31 cellular contexts compared by ENCODE assay signal in genomic region chr4:69073375-69073774, GRCh38. TPM values are rescaled to one million over a fixed set of nuclear protein-coding genes. Genes with fewer than 3 reads are reported as not detected.
"Had no signal": no experiment of that assay in that cellular context is flagged by ENCODE, and none has a peak within 500 bp of the region (broad histone marks: within the 10 kb centered on the region; RNA-seq: fewer than 3 reads in every experiment).

No MANE protein-coding gene starts in this region.

- H3K27me3 Mint-ChIP-seq: stimulated activated memory B cell treated with anti-CD40 and anti-IgM and Interleukin-4, amounts not matched to agents 10 μg/mL and 1 μg/mL and 100 μg/mL, for 72 hours; stimulated activated naive B cell treated with anti-CD40 and anti-IgM and Interleukin-4, amounts not matched to agents 10 μg/mL and 1 μg/mL and 100 μg/mL, for 72 hours; stimulated activated naive CD8-positive, alpha-beta T cell treated with anti-CD3 and anti-CD28 coated beads, Interleukin-15, amount 100 ng/mL, for 72 hours; stimulated activated naive CD8-positive, alpha-beta T cell treated with anti-CD3 and anti-CD28 coated beads, Interleukin-15, Interleukin-2, amounts not matched to agents 100 ng/mL and 50 ng/mL, for 24 hours; type B pancreatic cell had no signal

- H3K27ac ChIP-seq: stomach, suprapubic skin, testis, thoracic aorta, thyroid gland, tibial artery, tibial nerve, transverse colon, upper lobe of left lung, upper lobe of right lung, uterus, vagina had no signal

- ATAC-seq: stimulated activated effector memory CD8-positive, alpha-beta T cell treated with anti-CD3 and anti-CD28 coated beads, Interleukin-12 subunit alpha, Interleukin-12 subunit beta, amount 100 ng/mL, for 72 hours; stimulated activated memory B cell treated with anti-CD40 and anti-IgM and Interleukin-4, amounts not matched to agents 10 μg/mL and 1 μg/mL and 100 μg/mL, for 72 hours; stimulated activated naive B cell treated with anti-CD40 and anti-IgM and Interleukin-4, amounts not matched to agents 10 μg/mL and 1 μg/mL and 100 μg/mL, for 72 hours; stimulated activated naive CD8-positive, alpha-beta T cell treated with anti-CD3 and anti-CD28 coated beads, Interleukin-15, amount 100 ng/mL, for 72 hours; stimulated activated naive CD8-positive, alpha-beta T cell treated with anti-CD3 and anti-CD28 coated beads, Interleukin-15, Interleukin-2, amounts not matched to agents 100 U/mL and 50 U/mL, for 24 hours; upper lobe of right lung had no signal

- H3K4me3 ChIP-seq: stomach, suprapubic skin, testis, thoracic aorta, thyroid gland, tibial artery, tibial nerve, transverse colon, upper lobe of left lung, upper lobe of right lung, uterus, vagina had no signal

- H3K4me3 Mint-ChIP-seq: stimulated activated effector memory CD8-positive, alpha-beta T cell treated with anti-CD3 and anti-CD28 coated beads, Interleukin-12 subunit alpha, Interleukin-12 subunit beta, amount 100 ng/mL, for 72 hours; stimulated activated memory B cell treated with anti-CD40 and anti-IgM and Interleukin-4, amounts not matched to agents 10 μg/mL and 1 μg/mL and 100 μg/mL, for 72 hours; stimulated activated naive B cell treated with anti-CD40 and anti-IgM and Interleukin-4, amounts not matched to agents 10 μg/mL and 1 μg/mL and 100 μg/mL, for 72 hours; stimulated activated naive CD8-positive, alpha-beta T cell treated with anti-CD3 and anti-CD28 coated beads, Interleukin-15, amount 100 ng/mL, for 72 hours; stimulated activated naive CD8-positive, alpha-beta T cell treated with anti-CD3 and anti-CD28 coated beads, Interleukin-15, Interleukin-2, amounts not matched to agents 100 ng/mL and 50 ng/mL, for 24 hours; type B pancreatic cell had no signal

- H3K36me3 Mint-ChIP-seq: stimulated activated effector memory CD8-positive, alpha-beta T cell treated with anti-CD3 and anti-CD28 coated beads, Interleukin-12 subunit alpha, Interleukin-12 subunit beta, amount 100 ng/mL, for 72 hours; stimulated activated memory B cell treated with anti-CD40 and anti-IgM and Interleukin-4, amounts not matched to agents 10 μg/mL and 1 μg/mL and 100 μg/mL, for 72 hours; stimulated activated naive B cell treated with anti-CD40 and anti-IgM and Interleukin-4, amounts not matched to agents 10 μg/mL and 1 μg/mL and 100 μg/mL, for 72 hours; type B pancreatic cell had no signal

- H3K27me3 ChIP-seq: stomach, suprapubic skin, testis, thyroid gland, tibial artery, tibial nerve, transverse colon, upper lobe of left lung, upper lobe of right lung, uterus, vagina had no signal

- H3K27ac Mint-ChIP-seq: stimulated activated effector memory CD8-positive, alpha-beta T cell treated with anti-CD3 and anti-CD28 coated beads, Interleukin-12 subunit alpha, Interleukin-12 subunit beta, amount 100 ng/mL, for 72 hours; stimulated activated memory B cell treated with anti-CD40 and anti-IgM and Interleukin-4, amounts not matched to agents 10 μg/mL and 1 μg/mL and 100 μg/mL, for 72 hours; stimulated activated naive B cell treated with anti-CD40 and anti-IgM and Interleukin-4, amounts not matched to agents 10 μg/mL and 1 μg/mL and 100 μg/mL, for 72 hours; stimulated activated naive CD8-positive, alpha-beta T cell treated with anti-CD3 and anti-CD28 coated beads, Interleukin-15, amount 100 ng/mL, for 72 hours; stimulated activated naive CD8-positive, alpha-beta T cell treated with anti-CD3 and anti-CD28 coated beads, Interleukin-15, Interleukin-2, amounts not matched to agents 100 ng/mL and 50 ng/mL, for 24 hours; type B pancreatic cell had no signal

- H3K4me1 ChIP-seq: stomach, suprapubic skin, testis, thyroid gland, tibial artery, tibial nerve, transverse colon, upper lobe of left lung, upper lobe of right lung, uterus, vagina had no signal

- H3K9me3 ChIP-seq: suprapubic skin, testis, thoracic aorta, thyroid gland, tibial artery, tibial nerve, transverse colon, upper lobe of left lung, upper lobe of right lung, uterus, vagina had no signal

- FAIRE-seq: urothelium cell line had no signal

- H3K36me3 ChIP-seq: stomach, suprapubic skin, thoracic aorta, thyroid gland, tibial artery, tibial nerve, transverse colon, upper lobe of left lung, upper lobe of right lung, uterus, vagina had no signal

- H3K9me3 Mint-ChIP-seq: stimulated activated naive CD8-positive, alpha-beta T cell treated with anti-CD3 and anti-CD28 coated beads, Interleukin-15, Interleukin-2, amounts not matched to agents 100 ng/mL and 50 ng/mL, for 24 hours; type B pancreatic cell had no signal

- H3K4me1 Mint-ChIP-seq: stimulated activated effector memory CD8-positive, alpha-beta T cell treated with anti-CD3 and anti-CD28 coated beads, Interleukin-12 subunit alpha, Interleukin-12 subunit beta, amount 100 ng/mL, for 72 hours; stimulated activated memory B cell treated with anti-CD40 and anti-IgM and Interleukin-4, amounts not matched to agents 10 μg/mL and 1 μg/mL and 100 μg/mL, for 72 hours; stimulated activated naive B cell treated with anti-CD40 and anti-IgM and Interleukin-4, amounts not matched to agents 10 μg/mL and 1 μg/mL and 100 μg/mL, for 72 hours; stimulated activated naive CD8-positive, alpha-beta T cell treated with anti-CD3 and anti-CD28 coated beads, Interleukin-15, amount 100 ng/mL, for 72 hours had no signal

- DNase-seq: stimulated activated CD4-positive, alpha-beta T cell treated with anti-CD3 and anti-CD28 coated beads, Interleukin-2, amount 100 ng/mL, for 48 hours; stimulated activated CD4-positive, alpha-beta T cell treated with anti-CD3 and anti-CD28 coated beads, Interleukin-4, amount 100 ng/mL, for 1 hour; stimulated activated CD4-positive, alpha-beta T cell treated with anti-CD3 and anti-CD28 coated beads, Interleukin-4, amount 100 ng/mL, for 24 hours; stimulated activated CD4-positive, alpha-beta T cell treated with anti-CD3 and anti-CD28 coated beads, Interleukin-4, amount 100 ng/mL, for 4 hours; stimulated activated CD8-positive, alpha-beta memory T cell treated with anti-CD3 and anti-CD28 coated beads, Interleukin-4, amount 100 ng/mL, for 48 hours; stimulated activated naive B cell treated with anti-CD40 and anti-IgM and Interleukin-4, amounts not matched to agents 10 μg/mL and 1 μg/mL and 100 μg/mL, for 72 hours; stimulated activated naive CD4-positive, alpha-beta T cell; stimulated activated naive CD4-positive, alpha-beta T cell treated with Interleukin-2 at 50 U/mL for 16 hours; stimulated activated naive CD8-positive, alpha-beta T cell treated with anti-CD3 and anti-CD28 coated beads, Interleukin-15, amount 100 ng/mL, for 72 hours; stimulated activated naive CD8-positive, alpha-beta T cell treated with anti-CD3 and anti-CD28 coated beads, Interleukin-15, Interleukin-2, amounts not matched to agents 100 U/mL and 50 U/mL, for 24 hours; stomach; substantia nigra; testis; thyroid gland; tibial artery; transverse colon; trophoblast cell; upper lobe of left lung; upper lobe of right lung; uterus had no signal

RNA-seq across cellular contexts. Expression of gene UGT2B7, which starts 22.9 kb away (rescaled TPM):
- total RNA-seq: subcutaneous adipose tissue, temporal lobe, thoracic aorta, thyroid gland, tibial nerve, vagina had no signal
